Comparison of ENCODE assay signal across 20 cellular contexts in genomic region chr6:105215506-105215905, GRCh38. TPM values are rescaled to one million over a fixed set of nuclear protein-coding genes. Genes with fewer than 3 reads are reported as not detected.
"Had no signal": no experiment of that assay in that cellular context is flagged by ENCODE, and none has a peak within 500 bp of the region (broad histone marks: within the 10 kb centered on the region; RNA-seq: fewer than 3 reads in every experiment).

No MANE protein-coding gene starts in this region.

- H3K4me1 ChIP-seq: colonic mucosa, esophagus muscularis mucosa, gastroesophageal sphincter, testis had no signal

- H3K9me3 ChIP-seq: colonic mucosa, esophagus muscularis mucosa, gastroesophageal sphincter, heart left ventricle, testis had no signal

- H3K4me3 ChIP-seq: colonic mucosa, esophagus muscularis mucosa, gastroesophageal sphincter, heart left ventricle, testis had no signal

- ATAC-seq: gastroesophageal sphincter; heart left ventricle; sciatic nerve; stimulated activated naive B cell treated with anti-CD40 and anti-IgM and Interleukin-4, amounts not matched to agents 10 μg/mL and 1 μg/mL and 100 μg/mL, for 72 hours; WTC11 had no signal

- FAIRE-seq: astrocyte, islet of Langerhans had no signal

- H3K27ac ChIP-seq: colonic mucosa, esophagus muscularis mucosa, gastroesophageal sphincter, heart left ventricle, testis had no signal

- H3K36me3 ChIP-seq: colonic mucosa, esophagus muscularis mucosa, gastroesophageal sphincter, heart left ventricle had no signal

- H3K27me3 ChIP-seq: colonic mucosa, esophagus muscularis mucosa, gastroesophageal sphincter, heart left ventricle, testis had no signal

- DNase-seq: activated naive CD4-positive, alpha-beta T cell treated with Interleukin-2 at 50 U/mL for 16 hours; activated naive CD8-positive, alpha-beta T cell treated with anti-CD3 and anti-CD28 coated beads for 36 hours; activated T-cell treated with anti-CD3 and anti-CD28 coated beads, Interleukin-2, amount 50 U/mL, for 24 hours; colonic mucosa; heart left ventricle; occipital lobe; stimulated activated CD4-positive, alpha-beta T cell treated with anti-CD3 and anti-CD28 coated beads, Interleukin-2, amount 100 ng/mL, for 48 hours; stimulated activated CD8-positive, alpha-beta memory T cell treated with anti-CD3 and anti-CD28 coated beads, Interleukin-4, amount 100 ng/mL, for 48 hours; stimulated activated naive B cell treated with anti-CD40 and anti-IgM and Interleukin-4, amounts not matched to agents 10 μg/mL and 1 μg/mL and 100 μg/mL, for 72 hours; T1000; testis; trophoblast cell had no signal

RNA-seq across cellular contexts. Expression of gene POPDC3, which starts 35.7 kb away (rescaled TPM):
- polyA plus RNA-seq: liver, neural cell had no signal
